Comparison of ENCODE assay signal across 18 cellular contexts in the genomic region with DNA sequence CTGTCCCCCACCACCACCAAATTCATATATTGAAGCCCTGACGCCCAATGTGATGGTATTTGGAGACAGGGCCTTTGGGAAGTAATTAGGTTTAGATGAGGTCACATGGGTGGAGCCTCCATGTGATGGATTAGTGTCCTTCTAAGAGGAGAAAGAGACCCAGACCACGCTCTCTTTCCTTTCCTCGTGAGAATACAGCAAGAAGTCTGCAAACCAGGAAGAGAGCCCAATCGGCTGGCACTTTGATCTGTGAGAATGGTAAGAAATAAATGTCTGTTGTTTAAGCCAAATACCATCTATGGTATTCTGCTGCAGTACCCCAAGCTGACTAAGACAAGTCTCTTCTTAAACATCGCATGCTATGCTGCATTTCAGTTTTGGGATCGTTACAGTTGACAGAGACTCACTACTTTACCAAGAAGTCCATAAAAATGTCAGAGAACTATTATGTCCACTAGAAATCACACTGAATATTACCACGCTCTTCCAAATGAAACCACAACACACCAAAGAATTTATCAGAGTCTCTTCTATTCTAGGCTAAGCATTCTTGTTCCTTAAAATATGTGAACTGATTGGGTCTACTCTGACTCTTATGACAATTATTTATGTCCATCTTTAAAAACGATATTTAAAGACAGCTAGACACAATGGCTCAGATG. TPM values are rescaled to one million over a fixed set of nuclear protein-coding genes. Genes with fewer than 3 reads are reported as not detected.
DNase-seq lines count a peak whose midpoint lies in the region; ATAC-seq and TF ChIP-seq lines count a peak whose summit lies in the region.
"Had no signal": no experiment of that assay in that cellular context is flagged by ENCODE, and none has a peak within 500 bp of the region (broad histone marks: within the 10 kb centered on the region; RNA-seq: fewer than 3 reads in every experiment).

No MANE protein-coding gene starts in this region.

- DNase-seq in CD14-positive monocyte (ENCODE audit: low spot score) (no peak), GM04503 (ENCODE audit: low read depth) (peak; percentile 58), NCI-H1105 treated with DMSO at 0.1 percent for 48 hours (lab: John Stamatoyannopoulos, UW) (no peak), glutamatergic neuron (no peak)
- peak in 1 of 10 donors; percentile 19 for DNase-seq in naive thymus-derived CD8-positive, alpha-beta T cell
- DNase-seq: activated CD4-positive, alpha-beta T cell treated with anti-CD3 and anti-CD28 coated beads, Interleukin-2, amount 50 U/mL, for 1 hour; activated gamma-delta T cell treated with Interleukin-2 at 50 U/mL for 16 hours; BE2C; EL; GOT3; left cardiac atrium; mucosa of descending colon; NCI-H1694 treated with DMSO at 0.1 percent for 48 hours; NCI-H446 treated with DMSO at 0.1 percent for 48 hours; substantia nigra; T1000 had no signal

- H3K4me1 Mint-ChIP-seq in CD14-positive monocyte (peaks cover 66% of the 10 kb centered on the region), glutamatergic neuron (ENCODE audit: low read depth, unreplicated experiment) (peaks cover 7% of the 10 kb centered on the region)
- peaks cover 56% of the 10 kb centered on the region for H3K4me1 Mint-ChIP-seq in activated T-helper 17 cell treated with anti-CD3 and anti-CD28 coated beads, Interleukin-2, amount 50 U/mL, for 72 hours
- peaks cover 52 to 97% (median 87%) of the 10 kb centered on the region in 4 donors for H3K4me1 Mint-ChIP-seq in naive thymus-derived CD8-positive, alpha-beta T cell

- H3K4me3 Mint-ChIP-seq in CD14-positive monocyte = no peak overlapping the region
- peak overlapping the region; percentile 88 for H3K4me3 Mint-ChIP-seq in activated T-helper 17 cell treated with anti-CD3 and anti-CD28 coated beads, Interleukin-2, amount 50 U/mL, for 72 hours
- H3K4me3 Mint-ChIP-seq in naive thymus-derived CD8-positive, alpha-beta T cell = peak overlapping the region; percentile 54 to 86 (median 74)
- H3K4me3 Mint-ChIP-seq in glutamatergic neuron (ENCODE audit: unreplicated experiment) = no peak overlapping the region

- intact Hi-C loops in CD14-positive monocyte (cut with micrococcal nuclease) = loop anchor here in 1 of 2 donors (10.0 kb wide), 1 partner anchor 630 kb away; no protein-coding TSS in a partner anchor

- POLR2A ChIA-PET in naive thymus-derived CD8-positive, alpha-beta T cell (lab: Charles Lee) = interaction anchor here (0.6 to 8.7 kb wide), 9 partner anchors 8 to 487 kb away, joined by 3 to 160 read pairs (median 5); no protein-coding TSS in a partner anchor

- H3K36me3 Mint-ChIP-seq in CD14-positive monocyte = peaks cover 0 to 5% of the 10 kb centered on the region in 2 donors
- peaks cover 74% of the 10 kb centered on the region for H3K36me3 Mint-ChIP-seq in activated T-helper 17 cell treated with anti-CD3 and anti-CD28 coated beads, Interleukin-2, amount 50 U/mL, for 72 hours (ENCODE audit: low read depth)
- H3K36me3 Mint-ChIP-seq in naive thymus-derived CD8-positive, alpha-beta T cell = peaks cover 0 to 3% (median 2%) of the 10 kb centered on the region in 3 donors
- no peaks in the 10 kb centered on the region for H3K36me3 Mint-ChIP-seq in glutamatergic neuron (ENCODE audit: unreplicated experiment)

- no peak for TF ChIP-seq CTCF in CD14-positive monocyte (IDR thresholded peaks at IDR 0.05)
- TF ChIP-seq CTCF in glutamatergic neuron (IDR thresholded peaks at IDR 0.05; ENCODE audit: partially characterized antibody, unreplicated experiment) = no peak

- H3K27ac Mint-ChIP-seq in CD14-positive monocyte = peak overlapping the region in 4 of 7 donors; percentile 26 to 80 (median 47)
- H3K27ac Mint-ChIP-seq in activated T-helper 17 cell treated with anti-CD3 and anti-CD28 coated beads, Interleukin-2, amount 50 U/mL, for 72 hours = peak overlapping the region; percentile 88
- peak overlapping the region; percentile 92 to 99 (median 98) for H3K27ac Mint-ChIP-seq in naive thymus-derived CD8-positive, alpha-beta T cell
- no peak overlapping the region for H3K27ac Mint-ChIP-seq in glutamatergic neuron (ENCODE audit: unreplicated experiment)

- peaks cover 0 to 3% (median 0%) of the 10 kb centered on the region in 3 donors for H3K27me3 Mint-ChIP-seq in CD14-positive monocyte (ENCODE audit: low read depth in 3 of 3)
- H3K27me3 Mint-ChIP-seq in activated T-helper 17 cell treated with anti-CD3 and anti-CD28 coated beads, Interleukin-2, amount 50 U/mL, for 72 hours = no peaks in the 10 kb centered on the region
- H3K27me3 Mint-ChIP-seq in naive thymus-derived CD8-positive, alpha-beta T cell = no peaks in the 10 kb centered on the region
- H3K27me3 Mint-ChIP-seq in glutamatergic neuron (ENCODE audit: unreplicated experiment) = no peaks in the 10 kb centered on the region

- H3K9me3 Mint-ChIP-seq in CD14-positive monocyte (peaks cover 0 to 3% (median 0%) of the 10 kb centered on the region in 7 donors), glutamatergic neuron (ENCODE audit: unreplicated experiment) (no peaks in the 10 kb centered on the region)
- H3K9me3 Mint-ChIP-seq in activated T-helper 17 cell treated with anti-CD3 and anti-CD28 coated beads, Interleukin-2, amount 50 U/mL, for 72 hours = peaks cover 4% of the 10 kb centered on the region
- H3K9me3 Mint-ChIP-seq in naive thymus-derived CD8-positive, alpha-beta T cell = no peaks in the 10 kb centered on the region

- no peak for ATAC-seq in activated T-helper 17 cell treated with anti-CD3 and anti-CD28 coated beads, Interleukin-2, amount 50 U/mL, for 72 hours (replicated peaks)
- ATAC-seq in naive thymus-derived CD8-positive, alpha-beta T cell = peak in 1 of 2 donors; percentile 17
- no peak for ATAC-seq in GM21447 (IDR thresholded peaks at IDR 0.05; ENCODE audit: unreplicated experiment)
- ATAC-seq: left cardiac atrium, mucosa of descending colon had no signal

RNA-seq across cellular contexts. Expression of gene LPIN2, which starts 48.5 kb away (rescaled TPM):
- polyA plus RNA-seq in CD14-positive monocyte = 10 to 100 TPM in 1 of 2 donors, 1 to 10 TPM in 1; 9.3 to 10.3 TPM
- 10 to 100 TPM; 45.8 to 78.1 TPM for total RNA-seq in activated T-helper 17 cell treated with anti-CD3 and anti-CD28 coated beads, Interleukin-2, amount 50 U/mL, for 72 hours
- 10 to 100 TPM; 57.4 to 59.6 TPM for total RNA-seq in naive thymus-derived CD8-positive, alpha-beta T cell
- 10 to 100 TPM; 38.6 to 54.9 (median 50.8) TPM for polyA plus RNA-seq in naive thymus-derived CD8-positive, alpha-beta T cell
- total RNA-seq in glutamatergic neuron (ENCODE audit: unreplicated experiment) = 7.6 TPM

Comparison
In these comparisons a context has a peak if more than half of its experiments do, and no peak if none do; other contexts are left out.
1. H3K4me3 Mint-ChIP-seq: peak in activated T-helper 17 cell treated with anti-CD3 and anti-CD28 coated beads, Interleukin-2, amount 50 U/mL, for 72 hours (single experiment) and naive thymus-derived CD8-positive, alpha-beta T cell (10 of 10); none in CD14-positive monocyte (0 of 2) and glutamatergic neuron (single experiment).